Comparison of ENCODE assay signal across 8 cellular contexts in genomic region chr3:127822166-127822835, GRCh38. TPM values are rescaled to one million over a fixed set of nuclear protein-coding genes. Genes with fewer than 3 reads are reported as not detected.
DNase-seq lines count a peak whose midpoint lies in the region; ATAC-seq and FAIRE-seq lines count a peak whose summit lies in the region.

MGLL (minus strand) TSS chr3:127822515; CDS start chr3:127822318, 197 bp downstream.

- H3K9me3 Mint-ChIP-seq in activated naive CD4-positive, alpha-beta T cell treated with anti-CD3 and anti-CD28 coated beads, Interleukin-2, amount 10 ng/mL, durations not matched to agents 7 days and 5 days = no peaks in the 10 kb centered on the region
- H3K9me3 Mint-ChIP-seq in activated CD8-positive, alpha-beta T cell treated with anti-CD3 and anti-CD28 coated beads, Interleukin-2, amount 10 ng/mL, durations not matched to agents 7 days and 5 days (ENCODE audit: insufficient read depth) = peaks cover 6% of the 10 kb centered on the region

- no peak within 1 kb of the TSS for H2BK5ac ChIP-seq in neuronal stem cell (ENCODE audit: low read length)

- peak within 1 kb of the TSS; percentile 83 for H3K9ac ChIP-seq in neuronal stem cell (ENCODE audit: low read depth, low read length, poor library complexity)

- no peak within 1 kb of the TSS for H4K91ac ChIP-seq in neuronal stem cell (ENCODE audit: low read depth, low read length, poor library complexity)

- peak within 1 kb of the TSS; percentile 99 for H3K4me2 ChIP-seq in neuronal stem cell (ENCODE audit: insufficient read depth, low read length, poor library complexity, severe bottlenecking)

- H2AFZ ChIP-seq in neuronal stem cell (ENCODE audit: low read length) = peak within 1 kb of the TSS; percentile 85

- peak within 1 kb of the TSS; percentile 100 for H3K14ac ChIP-seq in neuronal stem cell (ENCODE audit: low read length)

- WGBS in neuronal stem cell (ENCODE audit: extremely low coverage in 2 of 2, insufficient read length in 2 of 2, insufficient replicate concordance in 1 of 2), 2 donors = no CpG with 5 or more reads among the region's 35 CpGs

- H2BK12ac ChIP-seq in neuronal stem cell (ENCODE audit: low read length) = no peak within 1 kb of the TSS

- peak within 1 kb of the TSS; percentile 36 to 94 for H3K4me3 ChIP-seq in neuronal stem cell (ENCODE audit: low read length in 2 of 2)

- H4K8ac ChIP-seq in neuronal stem cell (ENCODE audit: low read depth, low read length) = no peak within 1 kb of the TSS

- peaks cover 0 to 2% of the 10 kb centered on the region in 2 donors for H3K9me3 ChIP-seq in neuronal stem cell (replicated peaks in 1 of 2; ENCODE audit: control insufficient read depth in 2 of 2, insufficient read depth in 1 of 2, low read depth in 1 of 2, low read length in 2 of 2)

- H3K4me3 Mint-ChIP-seq in activated naive CD4-positive, alpha-beta T cell treated with anti-CD3 and anti-CD28 coated beads, Interleukin-2, amount 10 ng/mL, durations not matched to agents 7 days and 5 days = peak within 1 kb of the TSS; percentile 73
- H3K4me3 Mint-ChIP-seq in activated CD8-positive, alpha-beta T cell treated with anti-CD3 and anti-CD28 coated beads, Interleukin-2, amount 10 ng/mL, durations not matched to agents 7 days and 5 days = peak within 1 kb of the TSS; percentile 86

- H3K79me1 ChIP-seq in neuronal stem cell (ENCODE audit: low read depth, low read length) = peaks cover 1% of the 10 kb centered on the region

- H3K4ac ChIP-seq in neuronal stem cell (ENCODE audit: low read length) = no peak within 1 kb of the TSS

- peak within 1 kb of the TSS; percentile 66 for H3K18ac ChIP-seq in neuronal stem cell (ENCODE audit: low read length)

- ATAC-seq in activated CD8-positive, alpha-beta T cell treated with anti-CD3 and anti-CD28 coated beads, Interleukin-2, amount 10 ng/mL, durations not matched to agents 7 days and 5 days = peak; percentile 42
- no peak for ATAC-seq in HG03039 (IDR thresholded peaks at IDR 0.05; ENCODE audit: unreplicated experiment)

- H3K36me3 Mint-ChIP-seq in activated naive CD4-positive, alpha-beta T cell treated with anti-CD3 and anti-CD28 coated beads, Interleukin-2, amount 10 ng/mL, durations not matched to agents 7 days and 5 days = no peaks in the 10 kb centered on the region
- peaks cover 8% of the 10 kb centered on the region for H3K36me3 Mint-ChIP-seq in activated CD8-positive, alpha-beta T cell treated with anti-CD3 and anti-CD28 coated beads, Interleukin-2, amount 10 ng/mL, durations not matched to agents 7 days and 5 days (ENCODE audit: low read depth)

- POLR2A ChIA-PET in activated CD8-positive, alpha-beta T cell treated with anti-CD3 and anti-CD28 coated beads, Interleukin-2, amount 10 ng/mL, durations not matched to agents 7 days and 5 days (lab: Charles Lee) = no interaction called here

- H3K23ac ChIP-seq in neuronal stem cell (ENCODE audit: low read depth, low read length, poor library complexity) = peak within 1 kb of the TSS; percentile 34

- peaks cover 9% of the 10 kb centered on the region for H3K4me1 Mint-ChIP-seq in activated naive CD4-positive, alpha-beta T cell treated with anti-CD3 and anti-CD28 coated beads, Interleukin-2, amount 10 ng/mL, durations not matched to agents 7 days and 5 days
- peaks cover 43% of the 10 kb centered on the region for H3K4me1 Mint-ChIP-seq in activated CD8-positive, alpha-beta T cell treated with anti-CD3 and anti-CD28 coated beads, Interleukin-2, amount 10 ng/mL, durations not matched to agents 7 days and 5 days (ENCODE audit: low read depth)

- H3K27me3 ChIP-seq in neuronal stem cell (ENCODE audit: control insufficient read depth in 3 of 3, insufficient read depth in 3 of 3, low read depth in 1 of 3, low read length in 3 of 3) = peaks cover 11 to 77% (median 30%) of the 10 kb centered on the region in 3 experiments

- no peak for DNase-seq in activated naive CD4-positive, alpha-beta T cell treated with anti-CD3 and anti-CD28 coated beads, Interleukin-2, amount 10 ng/mL, durations not matched to agents 7 days and 5 days
- DNase-seq in activated naive CD4-positive, alpha-beta T cell (lab: John Stamatoyannopoulos, UW) = no peak
- DNase-seq in HTR-8/SVneo (ENCODE audit: insufficient read length, low spot score) (peak; percentile 46), glomerular visceral epithelial cell (ENCODE audit: extremely low spot score) (peak; percentile 52), neuronal stem cell (ENCODE audit: low spot score) (peak; percentile 23), SIG-M5 (lab: John Stamatoyannopoulos, UW) (no peak)
- DNase-seq in activated CD8-positive, alpha-beta T cell treated with anti-CD3 and anti-CD28 coated beads, Interleukin-2, amount 10 ng/mL, durations not matched to agents 7 days and 5 days = peak; percentile 44

- FAIRE-seq in HTR-8/SVneo (lab: Jason Lieb, UNC) = no peak

- CTCF ChIA-PET in activated naive CD4-positive, alpha-beta T cell treated with anti-CD3 and anti-CD28 coated beads, Interleukin-2, amount 10 ng/mL, durations not matched to agents 7 days and 5 days (lab: Charles Lee) = interaction anchor here (1.2 to 2.0 kb wide), 4 partner anchors 10 to 126 kb away, joined by 3 to 13 read pairs (median 4); no protein-coding TSS in a partner anchor
- CTCF ChIA-PET in activated CD8-positive, alpha-beta T cell treated with anti-CD3 and anti-CD28 coated beads, Interleukin-2, amount 10 ng/mL, durations not matched to agents 7 days and 5 days (lab: Charles Lee) = interaction anchor here (0.8 to 8.2 kb wide), 4 partner anchors 22 to 247 kb away, joined by 3 to 63 read pairs (median 4); no protein-coding TSS in a partner anchor

- H3K27ac ChIP-seq in neuronal stem cell (replicated peaks; ENCODE audit: low read length) = no peak within 1 kb of the TSS

- H3K4me1 ChIP-seq in neuronal stem cell (ENCODE audit: control insufficient read depth in 2 of 2, insufficient read depth in 1 of 2, low read depth in 1 of 2, low read length in 2 of 2) = peaks cover 1 to 4% of the 10 kb centered on the region in 2 donors

- peak within 1 kb of the TSS; percentile 8 for H2AK5ac ChIP-seq in neuronal stem cell (ENCODE audit: low read depth, low read length)

- H3K27me3 Mint-ChIP-seq in activated naive CD4-positive, alpha-beta T cell treated with anti-CD3 and anti-CD28 coated beads, Interleukin-2, amount 10 ng/mL, durations not matched to agents 7 days and 5 days = peaks cover 73% of the 10 kb centered on the region
- peaks cover 58% of the 10 kb centered on the region for H3K27me3 Mint-ChIP-seq in activated CD8-positive, alpha-beta T cell treated with anti-CD3 and anti-CD28 coated beads, Interleukin-2, amount 10 ng/mL, durations not matched to agents 7 days and 5 days (ENCODE audit: low read depth)

- no peak within 1 kb of the TSS for H2BK120ac ChIP-seq in neuronal stem cell (ENCODE audit: low read depth, low read length)

- no peak within 1 kb of the TSS for H3K27ac Mint-ChIP-seq in activated naive CD4-positive, alpha-beta T cell treated with anti-CD3 and anti-CD28 coated beads, Interleukin-2, amount 10 ng/mL, durations not matched to agents 7 days and 5 days
- H3K27ac Mint-ChIP-seq in activated CD8-positive, alpha-beta T cell treated with anti-CD3 and anti-CD28 coated beads, Interleukin-2, amount 10 ng/mL, durations not matched to agents 7 days and 5 days = peak within 1 kb of the TSS; percentile 85

- no peaks in the 10 kb centered on the region for H3K36me3 ChIP-seq in neuronal stem cell (replicated peaks in 1 of 2; ENCODE audit: control insufficient read depth in 2 of 2, insufficient read depth in 2 of 2, low read length in 2 of 2)

- peak within 1 kb of the TSS; percentile 20 for H2BK15ac ChIP-seq in neuronal stem cell (ENCODE audit: low read length)

RNA-seq across cellular contexts. Expression of gene MGLL, which starts in this region (rescaled TPM):
- 1 to 10 TPM; 1.5 to 2.2 TPM for total RNA-seq in activated CD8-positive, alpha-beta T cell treated with anti-CD3 and anti-CD28 coated beads, Interleukin-2, amount 10 ng/mL, durations not matched to agents 7 days and 5 days
- polyA plus RNA-seq in neuronal stem cell (2013, experiment 1 of 2) = 0.25 TPM
- polyA plus RNA-seq in neuronal stem cell (2013, experiment 2 of 2) = 0.44 TPM

Comparison
In these comparisons a context has a peak if more than half of its experiments do, and no peak if none do; other contexts are left out.
1. DNase-seq: peak in HTR-8/SVneo (single experiment), activated CD8-positive, alpha-beta T cell treated with anti-CD3 and anti-CD28 coated beads, Interleukin-2, amount 10 ng/mL, durations not matched to agents 7 days and 5 days (single experiment), glomerular visceral epithelial cell (single experiment) and neuronal stem cell (single experiment); none in activated naive CD4-positive, alpha-beta T cell treated with anti-CD3 and anti-CD28 coated beads, Interleukin-2, amount 10 ng/mL, durations not matched to agents 7 days and 5 days (single experiment), activated naive CD4-positive, alpha-beta T cell (0 of 4) and SIG-M5 (single experiment).